Comparison of ENCODE assay signal across 4 cellular contexts in genomic region chr11:113415343-113415742, GRCh38. TPM values are rescaled to one million over a fixed set of nuclear protein-coding genes. Genes with fewer than 3 reads are reported as not detected.
"Had no signal": no experiment of that assay in that cellular context is flagged by ENCODE, and none has a peak within 500 bp of the region (broad histone marks: within the 10 kb centered on the region; RNA-seq: fewer than 3 reads in every experiment).

No MANE protein-coding gene starts in this region.

- ATAC-seq: GM12878 had no signal

- H3K4me3 ChIP-seq: GM12878 had no signal

- DNase-seq: GDM1, GF-D8 had no signal

RNA-seq across cellular contexts. Expression of gene ANKK1, which starts 27.8 kb away (rescaled TPM):
- total RNA-seq: G401, GM12878 had no signal
- polyA plus RNA-seq: GM12878 had no signal

RNA-seq across cellular contexts. Expression of gene DRD2, which starts 59.9 kb away (rescaled TPM):
- total RNA-seq: G401, GM12878 had no signal
- polyA plus RNA-seq: GM12878 had no signal
